ENCODE assay signal across 10 cellular contexts in genomic region chr10:110324201-110324804, GRCh38. TPM values are rescaled to one million over a fixed set of nuclear protein-coding genes. Genes with fewer than 3 reads are reported as not detected.
DNase-seq lines count a peak whose midpoint lies in the region; ATAC-seq and TF ChIP-seq lines count a peak whose summit lies in the region.
"Had no signal": no experiment of that assay in that cellular context is flagged by ENCODE, and none has a peak within 500 bp of the region (broad histone marks: within the 10 kb centered on the region; RNA-seq: fewer than 3 reads in every experiment).

No MANE protein-coding gene starts in this region.

- POLR2A ChIA-PET in T-cell (lab: Charles Lee): interaction anchor here in 1 of 2 donors (0.6 kb wide), 1 partner anchor 195 kb away, joined by 3 read pairs; no protein-coding TSS in a partner anchor

- DNase-seq in HFFc6 (no peak), renal cortical epithelial cell (ENCODE audit: low read depth) (peak; percentile 39), mucosa of descending colon (no peak), Kasumi-1 (lab: John Stamatoyannopoulos, UW) (no peak), T-cell (no peak)
- DNase-seq: activated CD8-positive, alpha-beta memory T cell treated with anti-CD3 and anti-CD28 coated beads, Interleukin-2, amount 50 U/mL, for 4 hours; cortex of kidney; Right ventricle myocardium superior had no signal

- no peak overlapping the region for H3K4me3 ChIP-seq in mucosa of descending colon

- no peaks in the 10 kb centered on the region for H3K4me1 ChIP-seq in mucosa of descending colon (ENCODE audit: low read depth)

- H3K9me3 Mint-ChIP-seq in HFFc6 (peaks cover 5% of the 10 kb centered on the region; the same call in 1 of the 2 replicates), T-cell (peaks cover 4 to 14% (median 6%) of the 10 kb centered on the region in 3 donors)

- no peaks in the 10 kb centered on the region for H3K9me3 ChIP-seq in mucosa of descending colon

- H3K4me3 Mint-ChIP-seq in HFFc6: no peak overlapping the region
- no peak overlapping the region for H3K4me3 Mint-ChIP-seq in T-cell

- H3K4me1 Mint-ChIP-seq in HFFc6 (ENCODE audit: low read depth) (peaks cover 70% of the 10 kb centered on the region), T-cell (peaks cover 0 to 8% (median 3%) of the 10 kb centered on the region in 3 donors)

- ATAC-seq in GM18873 (IDR thresholded peaks at IDR 0.05; ENCODE audit: low FRiP score, unreplicated experiment): peak; percentile 52
- peak; percentile 31; the same call in 1 of the 3 replicates for ATAC-seq in SK-N-SH treated with all-trans-retinoic acid at 6 μM for 48 hours
- no peak for ATAC-seq in mucosa of descending colon
- ATAC-seq in T-cell (replicated peaks in 1 of 4): no peak

- H3K27ac Mint-ChIP-seq in HFFc6 (peak overlapping the region; percentile 86), T-cell (no peak overlapping the region)

- H3K27me3 Mint-ChIP-seq in HFFc6 (ENCODE audit: insufficient read depth) (no peaks in the 10 kb centered on the region; the same call in 1 of the 2 replicates), T-cell (peaks cover 0 to 1% of the 10 kb centered on the region in 2 donors)

- CTCF ChIA-PET in T-cell (lab: Charles Lee): interaction anchor here in 1 of 2 donors (0.6 kb wide), 1 partner anchor 144 kb away, joined by 3 read pairs; no protein-coding TSS in a partner anchor

- no peaks in the 10 kb centered on the region for H3K36me3 ChIP-seq in mucosa of descending colon (ENCODE audit: low read depth)

- TF ChIP-seq CTCF in HFFc6 (IDR thresholded peaks at IDR 0.05): no peak
- TF ChIP-seq CTCF in mucosa of descending colon (IDR thresholded peaks at IDR 0.05): no peak

- intact Hi-C loops in mucosa of descending colon (cut with DNase I, micrococcal nuclease): no loop called here

- peaks cover 8% of the 10 kb centered on the region; the same call in 1 of the 2 replicates for H3K36me3 Mint-ChIP-seq in HFFc6 (ENCODE audit: low read depth)
- H3K36me3 Mint-ChIP-seq in T-cell: peaks cover 8% of the 10 kb centered on the region

TF ChIP-seq in SK-N-SH treated with all-trans-retinoic acid at 6 μM for 48 hours, 23 proteins besides CTCF, POLR2A, EP300 and RAD21:
- TF ChIP-seq RARB (CRISPR knock-in tag; IDR thresholded peaks at IDR 0.05) (no peak), ZC3H10 (CRISPR knock-in tag; IDR thresholded peaks at IDR 0.05) (no peak), ZNF565 (CRISPR knock-in tag; conservative IDR thresholded peaks at IDR 0.05; ENCODE audit: low read depth) (no peak), OSR1 (CRISPR knock-in tag; IDR thresholded peaks at IDR 0.05) (no peak), ZFP30 (CRISPR knock-in tag; IDR thresholded peaks at IDR 0.05) (no peak), BACH2 (CRISPR knock-in tag; IDR thresholded peaks at IDR 0.05; ENCODE audit: borderline replicate concordance) (no peak), ZFP3 (CRISPR knock-in tag; IDR thresholded peaks at IDR 0.05) (no peak), CSDC2 (CRISPR knock-in tag; IDR thresholded peaks at IDR 0.05) (no peak), TCF4 (CRISPR knock-in tag; IDR thresholded peaks at IDR 0.05; ENCODE audit: borderline replicate concordance) (no peak), ZNF8 (CRISPR knock-in tag; IDR thresholded peaks at IDR 0.05) (no peak), TOX (CRISPR knock-in tag; IDR thresholded peaks at IDR 0.05; ENCODE audit: borderline replicate concordance) (no peak), TSHZ2 (CRISPR knock-in tag; IDR thresholded peaks at IDR 0.05) (no peak)
- TF ChIP-seq, protein P1, sequence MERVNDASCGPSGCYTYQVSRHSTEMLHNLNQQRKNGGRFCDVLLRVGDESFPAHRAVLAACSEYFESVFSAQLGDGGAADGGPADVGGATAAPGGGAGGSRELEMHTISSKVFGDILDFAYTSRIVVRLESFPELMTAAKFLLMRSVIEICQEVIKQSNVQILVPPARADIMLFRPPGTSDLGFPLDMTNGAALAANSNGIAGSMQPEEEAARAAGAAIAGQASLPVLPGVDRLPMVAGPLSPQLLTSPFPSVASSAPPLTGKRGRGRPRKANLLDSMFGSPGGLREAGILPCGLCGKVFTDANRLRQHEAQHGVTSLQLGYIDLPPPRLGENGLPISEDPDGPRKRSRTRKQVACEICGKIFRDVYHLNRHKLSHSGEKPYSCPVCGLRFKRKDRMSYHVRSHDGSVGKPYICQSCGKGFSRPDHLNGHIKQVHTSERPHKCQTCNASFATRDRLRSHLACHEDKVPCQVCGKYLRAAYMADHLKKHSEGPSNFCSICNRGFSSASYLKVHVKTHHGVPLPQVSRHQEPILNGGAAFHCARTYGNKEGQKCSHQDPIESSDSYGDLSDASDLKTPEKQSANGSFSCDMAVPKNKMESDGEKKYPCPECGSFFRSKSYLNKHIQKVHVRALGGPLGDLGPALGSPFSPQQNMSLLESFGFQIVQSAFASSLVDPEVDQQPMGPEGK (CRISPR knock-in tag; IDR thresholded peaks at IDR 0.05; ENCODE audit: borderline replicate concordance): no peak
- TF ChIP-seq, protein P2, sequence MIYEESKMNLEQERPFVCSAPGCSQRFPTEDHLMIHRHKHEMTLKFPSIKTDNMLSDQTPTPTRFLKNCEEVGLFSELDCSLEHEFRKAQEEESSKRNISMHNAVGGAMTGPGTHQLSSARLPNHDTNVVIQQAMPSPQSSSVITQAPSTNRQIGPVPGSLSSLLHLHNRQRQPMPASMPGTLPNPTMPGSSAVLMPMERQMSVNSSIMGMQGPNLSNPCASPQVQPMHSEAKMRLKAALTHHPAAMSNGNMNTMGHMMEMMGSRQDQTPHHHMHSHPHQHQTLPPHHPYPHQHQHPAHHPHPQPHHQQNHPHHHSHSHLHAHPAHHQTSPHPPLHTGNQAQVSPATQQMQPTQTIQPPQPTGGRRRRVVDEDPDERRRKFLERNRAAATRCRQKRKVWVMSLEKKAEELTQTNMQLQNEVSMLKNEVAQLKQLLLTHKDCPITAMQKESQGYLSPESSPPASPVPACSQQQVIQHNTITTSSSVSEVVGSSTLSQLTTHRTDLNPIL (CRISPR knock-in tag; IDR thresholded peaks at IDR 0.05; ENCODE audit: low read depth): no peak
- TF ChIP-seq, protein P3, sequence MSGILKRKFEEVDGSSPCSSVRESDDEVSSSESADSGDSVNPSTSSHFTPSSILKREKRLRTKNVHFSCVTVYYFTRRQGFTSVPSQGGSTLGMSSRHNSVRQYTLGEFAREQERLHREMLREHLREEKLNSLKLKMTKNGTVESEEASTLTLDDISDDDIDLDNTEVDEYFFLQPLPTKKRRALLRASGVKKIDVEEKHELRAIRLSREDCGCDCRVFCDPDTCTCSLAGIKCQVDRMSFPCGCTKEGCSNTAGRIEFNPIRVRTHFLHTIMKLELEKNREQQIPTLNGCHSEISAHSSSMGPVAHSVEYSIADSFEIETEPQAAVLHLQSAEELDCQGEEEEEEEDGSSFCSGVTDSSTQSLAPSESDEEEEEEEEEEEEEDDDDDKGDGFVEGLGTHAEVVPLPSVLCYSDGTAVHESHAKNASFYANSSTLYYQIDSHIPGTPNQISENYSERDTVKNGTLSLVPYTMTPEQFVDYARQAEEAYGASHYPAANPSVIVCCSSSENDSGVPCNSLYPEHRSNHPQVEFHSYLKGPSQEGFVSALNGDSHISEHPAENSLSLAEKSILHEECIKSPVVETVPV (CRISPR knock-in tag; IDR thresholded peaks at IDR 0.05): no peak

RNA-seq across cellular contexts. Expression of gene SMNDC1, which starts 19.6 kb away (rescaled TPM):
- 10 to 100 TPM; 31.5 to 37.5 (median 34.8) TPM for total RNA-seq in HFFc6 (2021; fragmentation: NEBNext Ultra II Directional; extraction: Animal tissue kit (Norgen Biotek cat#: 25700))
- total RNA-seq in renal cortical epithelial cell (9.7 and 19.8 TPM in 2 replicates), mucosa of descending colon (10 to 100 TPM; 19.3 to 30.1 (median 24.8) TPM), T-cell (10 to 100 TPM; 33.5 to 42.2 (median 34.1) TPM)

Comparison
In these comparisons a context has a peak if more than half of its experiments do, and no peak if none do; other contexts are left out.
1. ATAC-seq: peak in GM18873 (single experiment) and SK-N-SH treated with all-trans-retinoic acid at 6 μM for 48 hours (single experiment); none in mucosa of descending colon (single experiment) and T-cell (0 of 4).